In genomic region chrY:13167695-13168094, GRCh38 we compare ENCODE assay signal across 14 cellular contexts.
"Had no signal": no experiment of that assay in that cellular context is flagged by ENCODE, and none has a peak within 500 bp of the region (broad histone marks: within the 10 kb centered on the region; RNA-seq: fewer than 3 reads in every experiment).

No MANE protein-coding gene starts in this region.

- H3K9me3 ChIP-seq: tibial nerve, uterus had no signal

- ATAC-seq: esophagus mucosa, left colon had no signal

- H3K27me3 ChIP-seq: tibial nerve, uterus had no signal

- H3K36me3 ChIP-seq: tibial nerve, uterus had no signal

- H3K4me3 ChIP-seq: lung, tibial nerve, uterus had no signal

- DNase-seq: activated CD4-positive, alpha-beta T cell treated with anti-CD3 and anti-CD28 coated beads, Interleukin-2, amount 10 ng/mL, durations not matched to agents 24 days and 14 days; activated CD4-positive, CD25-positive, alpha-beta regulatory T cell; activated CD8-positive, alpha-beta memory T cell treated with anti-CD3 and anti-CD28 coated beads, Interleukin-2, amount 50 U/mL, for 48 hours; activated gamma-delta T cell treated with Interleukin-2 at 50 U/mL for 16 hours; amniotic stem cell; left colon; nephron progenitor cell; occipital lobe; stimulated activated CD4-positive, alpha-beta T cell treated with anti-CD3 and anti-CD28 coated beads, Interleukin-4, amount 100 ng/mL, for 1 hour; stimulated activated naive B cell treated with anti-CD40 and anti-IgM and Interleukin-4, amounts not matched to agents 10 μg/mL and 1 μg/mL and 100 μg/mL, for 72 hours; uterus had no signal

- H3K27ac ChIP-seq: tibial nerve, uterus had no signal

- H3K4me1 ChIP-seq: tibial nerve, uterus had no signal
